1 cellular context compared by ENCODE assay signal in the genomic region with DNA sequence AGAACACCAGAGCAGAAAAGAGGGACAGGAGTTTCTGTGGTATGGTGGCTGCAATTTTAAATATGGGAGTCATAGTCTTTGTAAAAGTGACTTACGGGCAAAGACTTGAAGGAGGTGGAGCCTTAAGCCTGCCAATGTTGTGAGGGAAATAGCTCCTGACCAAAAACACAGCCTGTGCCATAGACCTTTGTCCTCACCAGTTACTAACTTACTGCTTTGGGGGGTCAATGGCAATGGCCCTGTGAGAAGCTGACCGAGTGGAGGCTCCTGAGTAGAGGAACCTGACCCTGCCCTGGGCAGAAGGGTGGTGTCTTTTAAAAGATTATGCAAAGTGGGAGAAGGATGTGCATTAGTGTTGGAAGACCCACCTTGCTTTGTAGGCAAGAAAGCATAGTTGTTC.
TF ChIP-seq lines count a peak whose summit lies in the region.

No MANE protein-coding gene starts in this region.

TF ChIP-seq in GM12878, 131 proteins besides CTCF, POLR2A, EP300 and RAD21:
- TF ChIP-seq PRDM15 (CRISPR knock-in tag; IDR thresholded peaks at IDR 0.05) (no peak), BACH1 (IDR thresholded peaks at IDR 0.05; ENCODE audit: borderline replicate concordance) (no peak), TAF1 (IDR thresholded peaks at IDR 0.05; ENCODE audit: borderline replicate concordance, low read depth, low read length) (no peak)
